Comparison of ENCODE assay signal across 16 cellular contexts in genomic region chr18:78636260-78636659, GRCh38.
DNase-seq lines count a peak whose midpoint lies in the region; ATAC-seq and TF ChIP-seq lines count a peak whose summit lies in the region.
"Had no signal": no experiment of that assay in that cellular context is flagged by ENCODE, and none has a peak within 500 bp of the region (broad histone marks: within the 10 kb centered on the region; RNA-seq: fewer than 3 reads in every experiment).

No MANE protein-coding gene starts in this region.

- H2BK12ac ChIP-seq in neuronal stem cell (ENCODE audit: low read length): no peak overlapping the region

- peaks cover 35% of the 10 kb centered on the region for H3K36me3 Mint-ChIP-seq in endothelial cell (ENCODE audit: low read depth, unreplicated experiment)
- H3K36me3 Mint-ChIP-seq: CD14-positive monocyte; CD8-positive, alpha-beta T cell had no signal

- TF ChIP-seq CTCF in heart left ventricle (IDR thresholded peaks at IDR 0.05) (no peak), endothelial cell (IDR thresholded peaks at IDR 0.05; ENCODE audit: unreplicated experiment) (no peak)

- peak overlapping the region; percentile 90 for H4K91ac ChIP-seq in neuronal stem cell (ENCODE audit: low read depth, low read length, poor library complexity)

- no peak overlapping the region for H3K14ac ChIP-seq in neuronal stem cell (ENCODE audit: low read length)

- no peak overlapping the region for H3K4me3 ChIP-seq in heart left ventricle
- H3K4me3 ChIP-seq in neuronal stem cell (ENCODE audit: low read length in 2 of 2): peak overlapping the region in 1 of 2 donors; percentile 72

- H3K4me3 Mint-ChIP-seq in endothelial cell (ENCODE audit: unreplicated experiment): peak overlapping the region; percentile 66
- H3K4me3 Mint-ChIP-seq: CD14-positive monocyte; CD8-positive, alpha-beta T cell had no signal

- H3K4ac ChIP-seq in neuronal stem cell (ENCODE audit: low read length): no peak overlapping the region

- peaks cover 5% of the 10 kb centered on the region for H3K79me1 ChIP-seq in neuronal stem cell (ENCODE audit: low read depth, low read length)

- H2BK5ac ChIP-seq in neuronal stem cell (ENCODE audit: low read length): no peak overlapping the region

- no peak overlapping the region for H2AK5ac ChIP-seq in neuronal stem cell (ENCODE audit: low read depth, low read length)

- WGBS in heart left ventricle, 4 donors: 90 to 94% (median 92%) methylated on average over 2 of the region's 2 CpGs
- WGBS in neuronal stem cell (ENCODE audit: extremely low coverage in 2 of 2, insufficient read length in 2 of 2, insufficient replicate concordance in 1 of 2), 2 donors: no CpG with 5 or more reads among the region's 2 CpGs

- CTCF ChIA-PET in HEK293T (lab: Yijun Ruan, JAX): no interaction called here

- peaks cover 26% of the 10 kb centered on the region for H3K27me3 Mint-ChIP-seq in endothelial cell (ENCODE audit: unreplicated experiment)
- H3K27me3 Mint-ChIP-seq: IgD-negative memory B cell had no signal

- H3K36me3 ChIP-seq in heart left ventricle (no peaks in the 10 kb centered on the region), neuronal stem cell (replicated peaks in 1 of 2; ENCODE audit: control insufficient read depth in 2 of 2, insufficient read depth in 2 of 2, low read length in 2 of 2) (peaks cover 0 to 1% of the 10 kb centered on the region in 2 donors)

- H2AFZ ChIP-seq in neuronal stem cell (ENCODE audit: low read length): no peak overlapping the region

- peak overlapping the region; percentile 75 for H3K9ac ChIP-seq in neuronal stem cell (ENCODE audit: low read depth, low read length, poor library complexity)

- H3K27ac ChIP-seq in heart left ventricle (no peak overlapping the region), neuronal stem cell (replicated peaks; ENCODE audit: low read length) (no peak overlapping the region)
- H3K27ac ChIP-seq: 22Rv1 had no signal

- H3K4me1 ChIP-seq in heart left ventricle (no peaks in the 10 kb centered on the region), neuronal stem cell (ENCODE audit: control insufficient read depth in 2 of 2, insufficient read depth in 1 of 2, low read depth in 1 of 2, low read length in 2 of 2) (peaks cover 0 to 14% of the 10 kb centered on the region in 2 donors)

- ATAC-seq in heart left ventricle: no peak
- ATAC-seq: CD8-positive, alpha-beta T cell; HCT116 had no signal

- H3K9me3 Mint-ChIP-seq in endothelial cell (ENCODE audit: unreplicated experiment): peaks cover 58% of the 10 kb centered on the region

- H3K23ac ChIP-seq in neuronal stem cell (ENCODE audit: low read depth, low read length, poor library complexity): peak overlapping the region; percentile 10

- H3K4me2 ChIP-seq in neuronal stem cell (ENCODE audit: insufficient read depth, low read length, poor library complexity, severe bottlenecking): no peak overlapping the region

- TF ChIP-seq POLR2A in heart left ventricle (IDR thresholded peaks at IDR 0.05): no peak

- no peak overlapping the region for H2BK120ac ChIP-seq in neuronal stem cell (ENCODE audit: low read depth, low read length)

- POLR2A ChIA-PET in HEK293T (lab: Yijun Ruan, JAX): no interaction called here

- H4K8ac ChIP-seq in neuronal stem cell (ENCODE audit: low read depth, low read length): no peak overlapping the region

- no peak overlapping the region for H2BK15ac ChIP-seq in neuronal stem cell (ENCODE audit: low read length)

- peak; percentile 55 for DNase-seq in cardiac septum (ENCODE audit: low spot score)
- no peak for DNase-seq in heart left ventricle
- DNase-seq in endothelial cell (ENCODE audit: low spot score): no peak
- DNase-seq in neuronal stem cell (ENCODE audit: low spot score): no peak
- DNase-seq in NCI-H1048 (lab: John Stamatoyannopoulos, UW): no peak
- DNase-seq in central memory CD4-positive, alpha-beta T cell: no peak
- DNase-seq in HEK293T (ENCODE audit: extremely low spot score): no peak
- no peak for DNase-seq in ecto neural progenitor cell (ENCODE audit: low spot score)
- DNase-seq: CD8-positive, alpha-beta T cell; COR-L47; DND-41; GDM1 had no signal

- H3K4me1 Mint-ChIP-seq in endothelial cell (ENCODE audit: unreplicated experiment): no peaks in the 10 kb centered on the region

- H3K27me3 ChIP-seq in heart left ventricle (peaks cover 0 to 10% (median 0%) of the 10 kb centered on the region in 9 donors), neuronal stem cell (ENCODE audit: control insufficient read depth in 3 of 3, insufficient read depth in 3 of 3, low read depth in 1 of 3, low read length in 3 of 3) (peaks cover 0 to 2% (median 0%) of the 10 kb centered on the region in 3 experiments)

- intact Hi-C loops in cardiac septum (cut with DNase I) (no loop called here), heart left ventricle (cut with DNase I) (no loop called here)

- H3K18ac ChIP-seq in neuronal stem cell (ENCODE audit: low read length): no peak overlapping the region

- H3K9me3 ChIP-seq in heart left ventricle (no peaks in the 10 kb centered on the region), neuronal stem cell (replicated peaks in 1 of 2; ENCODE audit: control insufficient read depth in 2 of 2, insufficient read depth in 1 of 2, low read depth in 1 of 2, low read length in 2 of 2) (peaks cover 0 to 10% of the 10 kb centered on the region in 2 donors)

- H3K27ac Mint-ChIP-seq in endothelial cell (ENCODE audit: unreplicated experiment): peak overlapping the region; percentile 38
- H3K27ac Mint-ChIP-seq: CD14-positive monocyte; CD8-positive, alpha-beta T cell; IgD-negative memory B cell had no signal

TF ChIP-seq in HEK293T, 16 proteins besides CTCF, POLR2A, EP300 and RAD21:
- TF ChIP-seq L3MBTL2 (conservative IDR thresholded peaks at IDR 0.05) (no peak), CTBP1 (IDR thresholded peaks at IDR 0.05; ENCODE audit: borderline replicate concordance) (no peak), TARDBP (IDR thresholded peaks at IDR 0.05) (no peak), HDGF (IDR thresholded peaks at IDR 0.05; ENCODE audit: borderline replicate concordance) (no peak), SUZ12 (IDR thresholded peaks at IDR 0.05) (no peak), NFRKB (IDR thresholded peaks at IDR 0.05) (no peak), ELF4 (IDR thresholded peaks at IDR 0.05) (no peak), ARNT (IDR thresholded peaks at IDR 0.05) (no peak), FOXM1 (IDR thresholded peaks at IDR 0.05; ENCODE audit: borderline replicate concordance) (no peak), LEF1 (IDR thresholded peaks at IDR 0.05; ENCODE audit: borderline replicate concordance) (no peak), BHLHE40 (IDR thresholded peaks at IDR 0.05; ENCODE audit: borderline replicate concordance) (no peak)
